13 cellular contexts compared by ENCODE assay signal in genomic region chr15:61080209-61081027, GRCh38.
DNase-seq lines count a peak whose midpoint lies in the region; ATAC-seq, FAIRE-seq and TF ChIP-seq lines count a peak whose summit lies in the region.
"Had no signal": no experiment of that assay in that cellular context is flagged by ENCODE, and none has a peak within 500 bp of the region (broad histone marks: within the 10 kb centered on the region; RNA-seq: fewer than 3 reads in every experiment).

No MANE protein-coding gene starts in this region.

- H3K36me3 ChIP-seq in SJCRH30 = no peaks in the 10 kb centered on the region
- H3K36me3 ChIP-seq in psoas muscle (ENCODE audit: insufficient read depth in 1 of 2, low read depth in 1 of 2) = no peaks in the 10 kb centered on the region

- H3K27ac ChIP-seq in SJCRH30 = peak overlapping the region; percentile 65
- H3K27ac ChIP-seq in psoas muscle = peak overlapping the region; percentile 84

- H3K9me3 ChIP-seq in SJCRH30 (replicated peaks) = no peaks in the 10 kb centered on the region
- H3K9me3 ChIP-seq in psoas muscle = no peaks in the 10 kb centered on the region

- 24 to 35% (median 28%) methylated on average over 11 of the region's 11 CpGs for WGBS in psoas muscle, 3 donors

- H3K27me3 ChIP-seq in SJCRH30 = no peaks in the 10 kb centered on the region
- no peaks in the 10 kb centered on the region for H3K27me3 ChIP-seq in psoas muscle (ENCODE audit: insufficient read depth in 3 of 3, low read length in 2 of 3)

- FAIRE-seq in frontal cortex (lab: Jason Lieb, UNC) = no peak

- peaks cover 25% of the 10 kb centered on the region for H3K4me1 ChIP-seq in SJCRH30
- peaks cover 44% of the 10 kb centered on the region for H3K4me1 ChIP-seq in psoas muscle

- TF ChIP-seq CTCF in psoas muscle (IDR thresholded peaks at IDR 0.05) = no peak

- ATAC-seq in psoas muscle = peak; percentile 83 to 90 (median 87)
- ATAC-seq in activated naive CD4-positive, alpha-beta T cell treated with anti-CD3 and anti-CD28 coated beads, Interleukin-2, amount 50 U/mL, for 72 hours = no peak

- no peaks in the 10 kb centered on the region for H3K9me3 Mint-ChIP-seq in activated naive CD4-positive, alpha-beta T cell treated with anti-CD3 and anti-CD28 coated beads, Interleukin-2, amount 50 U/mL, for 72 hours

- no peaks in the 10 kb centered on the region for H3K36me3 Mint-ChIP-seq in activated naive CD4-positive, alpha-beta T cell treated with anti-CD3 and anti-CD28 coated beads, Interleukin-2, amount 50 U/mL, for 72 hours

- peak; percentile 48 for DNase-seq in COLO668 (lab: John Stamatoyannopoulos, UW; ENCODE audit: unreplicated experiment)
- DNase-seq in NCI-H146 (lab: John Stamatoyannopoulos, UW) = peak; percentile 85
- DNase-seq in SJCRH30 = peak; percentile 46 to 77
- no peak for DNase-seq in psoas muscle
- no peak for DNase-seq in activated naive CD4-positive, alpha-beta T cell treated with anti-CD3 and anti-CD28 coated beads, Interleukin-2, amount 50 U/mL, for 72 hours (ENCODE audit: low spot score in 2 of 2)
- DNase-seq in frontal cortex (ENCODE audit: low spot score in 2 of 2) = no peak
- DNase-seq in hippocampal formation (lab: John Stamatoyannopoulos, UW) = no peak
- DNase-seq: H7, KBM-7, NCI-H1105 treated with DMSO at 0.1 percent for 48 hours, NCI-H1930, NCI-H446, SIG-M5 had no signal

- H3K27ac Mint-ChIP-seq in activated naive CD4-positive, alpha-beta T cell treated with anti-CD3 and anti-CD28 coated beads, Interleukin-2, amount 50 U/mL, for 72 hours = no peak overlapping the region

- H3K4me3 ChIP-seq in SJCRH30 (peak overlapping the region; percentile 33), psoas muscle (peak overlapping the region; percentile 54)

- intact Hi-C loops in psoas muscle (cut with DNase I) = no loop called here

Comparison
In these comparisons a context has a peak if more than half of its experiments do, and no peak if none do; other contexts are left out.
1. DNase-seq: peak in COLO668 (single experiment), NCI-H146 (single experiment) and SJCRH30 (2 of 2); none in psoas muscle (0 of 2), activated naive CD4-positive, alpha-beta T cell treated with anti-CD3 and anti-CD28 coated beads, Interleukin-2, amount 50 U/mL, for 72 hours (0 of 2), frontal cortex (0 of 2) and hippocampal formation (0 of 2).
2. ATAC-seq: peak in psoas muscle (4 of 4); none in activated naive CD4-positive, alpha-beta T cell treated with anti-CD3 and anti-CD28 coated beads, Interleukin-2, amount 50 U/mL, for 72 hours (0 of 2).